In the genomic region with DNA sequence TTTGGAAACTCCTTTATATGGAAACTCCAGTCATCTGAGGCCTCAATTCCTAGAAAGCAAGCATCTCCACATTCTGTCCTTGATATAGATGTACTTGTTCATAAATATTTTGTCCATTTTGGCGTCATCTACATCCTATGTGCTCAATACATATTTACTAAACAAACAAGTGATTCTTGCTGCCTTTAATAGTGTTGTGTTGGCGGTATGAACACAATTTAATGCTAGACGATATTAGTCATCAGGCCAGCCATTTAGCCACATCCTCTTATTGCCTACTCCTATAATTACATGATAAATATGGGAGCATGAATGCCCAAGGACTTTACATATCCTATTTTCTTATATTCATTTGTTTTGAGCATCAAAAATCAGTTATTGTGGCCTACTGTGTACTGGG, we compare ENCODE assay signal across 25 cellular contexts. TPM values are rescaled to one million over a fixed set of nuclear protein-coding genes. Genes with fewer than 3 reads are reported as not detected.
DNase-seq lines count a peak whose midpoint lies in the region; ATAC-seq, FAIRE-seq and TF ChIP-seq lines count a peak whose summit lies in the region.
"Had no signal": no experiment of that assay in that cellular context is flagged by ENCODE, and none has a peak within 500 bp of the region (broad histone marks: within the 10 kb centered on the region; RNA-seq: fewer than 3 reads in every experiment).

No MANE protein-coding gene starts in this region.

- H3K27me3 ChIP-seq in endothelial cell of umbilical vein (ENCODE audit: control insufficient read depth in 2 of 2, insufficient read depth in 2 of 2, low read length in 2 of 2), result no peaks in the 10 kb centered on the region
- no peaks in the 10 kb centered on the region for H3K27me3 ChIP-seq in dorsolateral prefrontal cortex
- H3K27me3 ChIP-seq: BE2C had no signal

- H3K4me3 ChIP-seq in LNCaP clone FGC (ENCODE audit: low read depth, low read length), result no peak overlapping the region
- H3K4me3 ChIP-seq in endothelial cell of umbilical vein (replicated peaks in 1 of 3; ENCODE audit: insufficient read depth in 1 of 3, low read depth in 1 of 3, low read length in 3 of 3), result no peak overlapping the region
- H3K4me3 ChIP-seq in dorsolateral prefrontal cortex, result no peak overlapping the region
- H3K4me3 ChIP-seq: K562 had no signal

- BruUV-seq in endothelial cell of umbilical vein (replicated peaks; lab: Mats Ljungman, UMichigan), result no TSS peak

- intact Hi-C loops in endothelial cell of umbilical vein (cut with micrococcal nuclease) (no loop called here), dorsolateral prefrontal cortex (cut with DNase I) (no loop called here)

- peak; percentile 8 for FAIRE-seq in endothelial cell of umbilical vein (lab: Jason Lieb, UNC)
- FAIRE-seq: A204.1, GM12892, GM18507, H1, HTR-8/SVneo had no signal

- no peak overlapping the region for H3K4me2 ChIP-seq in endothelial cell of umbilical vein (ENCODE audit: insufficient read depth, low read length)

- H3K27ac ChIP-seq in endothelial cell of umbilical vein (ENCODE audit: insufficient read depth, low read depth, low read length) (no peak overlapping the region), dorsolateral prefrontal cortex (no peak overlapping the region)
- H3K27ac ChIP-seq: HL-60 had no signal

- CTCF ChIA-PET in endothelial cell of umbilical vein (lab: Charles Lee), result no interaction called here

- H3K9me1 ChIP-seq in endothelial cell of umbilical vein (replicated peaks; ENCODE audit: control insufficient read depth, extremely low read depth, insufficient read depth, low read length), result no peaks in the 10 kb centered on the region

- no peak overlapping the region for H2AFZ ChIP-seq in endothelial cell of umbilical vein (ENCODE audit: low read depth, low read length)

- dilution Hi-C loops in endothelial cell of umbilical vein (cut with MboI; ENCODE audit: extremely low pct_ligation_motif_present, low sequenced_read_pairs), result no loop called here

- TF ChIP-seq CTCF in LNCaP clone FGC (IDR thresholded peaks at IDR 0.05; ENCODE audit: control insufficient read depth, extremely low read depth, insufficient read depth) (no peak), endothelial cell of umbilical vein (IDR thresholded peaks at IDR 0.05; ENCODE audit: extremely low read depth in 1 of 2, insufficient read depth in 1 of 2, low read depth in 1 of 2, low read length in 2 of 2) (no peak), dorsolateral prefrontal cortex (IDR thresholded peaks at IDR 0.05 in 54 of 56, conservative IDR thresholded peaks at IDR 0.05 in 2 of 56; ENCODE audit: low read depth in 1 of 56, partially characterized antibody in 56 of 56) (no peak)

- DNase-seq in ELR (ENCODE audit: low read depth) (peak; percentile 39), LNCaP clone FGC (ENCODE audit: low read depth) (peak; percentile 87), endothelial cell of umbilical vein (ENCODE audit: low read depth, low spot score) (no peak), NCI-H1105 (lab: John Stamatoyannopoulos, UW) (no peak), dorsolateral prefrontal cortex (no peak)
- DNase-seq: ACHN; BE2C; C1 segment of cervical spinal cord; CD4-positive, CD25-positive, alpha-beta regulatory T cell; CD8-positive, alpha-beta memory T cell; COR-L47; DMS 273 treated with DMSO at 0.1 percent for 48 hours; DMS79 treated with DMSO at 0.1 percent for 48 hours; GDM1; H9; IMR-90 had no signal

- no peaks in the 10 kb centered on the region for H3K36me3 ChIP-seq in endothelial cell of umbilical vein (ENCODE audit: control insufficient read depth in 2 of 2, extremely low read depth in 1 of 2, insufficient read depth in 2 of 2, low read length in 2 of 2)
- H3K36me3 ChIP-seq: BE2C had no signal

- POLR2A ChIA-PET in endothelial cell of umbilical vein (lab: Charles Lee), result no interaction called here

- ATAC-seq in GM21515 (IDR thresholded peaks at IDR 0.05; ENCODE audit: unreplicated experiment) (no peak), HG03280 (IDR thresholded peaks at IDR 0.05; ENCODE audit: unreplicated experiment) (no peak)
- ATAC-seq: K562 had no signal

- no peak overlapping the region for H3K9ac ChIP-seq in endothelial cell of umbilical vein (replicated peaks; ENCODE audit: extremely low read depth, insufficient read depth, low read length)

- H3K79me2 ChIP-seq in endothelial cell of umbilical vein (ENCODE audit: control insufficient read depth, insufficient read depth, low read length), result no peaks in the 10 kb centered on the region

- H3K4me1 ChIP-seq in endothelial cell of umbilical vein (ENCODE audit: control insufficient read depth, extremely low read depth, insufficient read depth, low read length), result no peaks in the 10 kb centered on the region
- H3K4me1 ChIP-seq: BE2C had no signal

- no peaks in the 10 kb centered on the region for H4K20me1 ChIP-seq in endothelial cell of umbilical vein (replicated peaks; ENCODE audit: control insufficient read depth, extremely low read depth, insufficient read depth, low read length)

- no peak for TF ChIP-seq POLR2A in endothelial cell of umbilical vein (IDR thresholded peaks at IDR 0.05; ENCODE audit: low read depth, low read length)

- no peaks in the 10 kb centered on the region for H3K9me3 ChIP-seq in endothelial cell of umbilical vein (replicated peaks; ENCODE audit: control insufficient read depth, insufficient read depth, low read length)
- H3K9me3 ChIP-seq: BE2C had no signal

TF ChIP-seq in endothelial cell of umbilical vein, 7 proteins besides CTCF, POLR2A, EP300 and RAD21:
- TF ChIP-seq JUN (IDR thresholded peaks at IDR 0.05; ENCODE audit: borderline replicate concordance, insufficient read depth, insufficient read length, low read depth) (no peak), GATA2 (IDR thresholded peaks at IDR 0.05; ENCODE audit: insufficient read depth, insufficient read length, low read depth, low read length) (no peak), EZH2 (IDR thresholded peaks at IDR 0.05; ENCODE audit: borderline replicate concordance, low read depth, low read length, severe bottlenecking) (no peak), MYC (IDR thresholded peaks at IDR 0.05; ENCODE audit: low read depth, low read length) (no peak)

RNA-seq across cellular contexts. Expression of gene IFRD1, which starts 18.5 kb away (rescaled TPM):
- 42.2 and 43.3 TPM in 2 replicates for total RNA-seq in endothelial cell of umbilical vein
- polyA plus RNA-seq in endothelial cell of umbilical vein, result 13.3 and 16.8 TPM in 2 replicates
- polyA plus RNA-seq in endothelial cell of umbilical vein (2011; cell fraction: cytosol; rRNA removed), result 20.5 and 20.9 TPM in 2 replicates
- polyA plus RNA-seq in endothelial cell of umbilical vein (2011; cell fraction: nucleus; rRNA removed), result 55.8 and 73.5 TPM in 2 replicates
- polyA plus RNA-seq in endothelial cell of umbilical vein (2012), result 16.8 and 26.5 TPM in 2 replicates
- polyA minus RNA-seq in endothelial cell of umbilical vein, result 16.2 and 43.1 TPM in 2 replicates
- 35.6 TPM for polyA minus RNA-seq in endothelial cell of umbilical vein (2011; cell fraction: cytosol; rRNA and poly(A)+ RNA removed)
- polyA minus RNA-seq in endothelial cell of umbilical vein (2011; cell fraction: nucleus; rRNA and poly(A)+ RNA removed), result 96.7 and 124 TPM in 2 replicates
- total RNA-seq in dorsolateral prefrontal cortex, result 100 to 1,000 TPM in 4 of 120 experiments, 10 to 100 TPM in 116; 39.0 to 110 (median 58.1) TPM

RNA-seq across cellular contexts. Expression of gene LSMEM1, which starts 49.0 kb away (rescaled TPM):
- total RNA-seq in endothelial cell of umbilical vein, result 1.6 and 1.7 TPM in 2 replicates
- 0.21 and 0.22 TPM in 2 replicates for polyA plus RNA-seq in endothelial cell of umbilical vein
- polyA plus RNA-seq in endothelial cell of umbilical vein (2011; cell fraction: cytosol; rRNA removed), result 0.12 and 0.21 TPM in 2 replicates
- 2.3 and 2.5 TPM in 2 replicates for polyA plus RNA-seq in endothelial cell of umbilical vein (2011; cell fraction: nucleus; rRNA removed)
- 0.29 and 0.80 TPM in 2 replicates for polyA plus RNA-seq in endothelial cell of umbilical vein (2012)
- 0.15 and 0.89 TPM in 2 replicates for polyA minus RNA-seq in endothelial cell of umbilical vein
- not detected for polyA minus RNA-seq in endothelial cell of umbilical vein (2011; cell fraction: cytosol; rRNA and poly(A)+ RNA removed)
- 1.9 and 2.7 TPM in 2 replicates for polyA minus RNA-seq in endothelial cell of umbilical vein (2011; cell fraction: nucleus; rRNA and poly(A)+ RNA removed)
- 10 to 100 TPM in 9 of 120 experiments, 1 to 10 TPM in 111; 1.6 to 18.2 (median 5.1) TPM for total RNA-seq in dorsolateral prefrontal cortex
- total RNA-seq: IMR-90 had no signal

Comparison
In these comparisons a context has a peak if more than half of its experiments do, and no peak if none do; other contexts are left out.
1. DNase-seq: peak in ELR (single experiment) and LNCaP clone FGC (single experiment); none in endothelial cell of umbilical vein (single experiment), NCI-H1105 (single experiment) and dorsolateral prefrontal cortex (0 of 10).